Comparison of ENCODE assay signal across 1 cellular context in genomic region chr11:131889760-131890620, GRCh38.
TF ChIP-seq lines count a peak whose summit lies in the region.

No MANE protein-coding gene starts in this region.

TF ChIP-seq in IMR-90, 13 proteins besides CTCF, POLR2A, EP300 and RAD21:
- TF ChIP-seq USF2 (IDR thresholded peaks at IDR 0.05; ENCODE audit: low read depth, low read length) (no peak), CEBPB (IDR thresholded peaks at IDR 0.05; ENCODE audit: low read depth, low read length) (peak; percentile 14; the same call in 1 of the 2 replicates), RCOR1 (IDR thresholded peaks at IDR 0.05; ENCODE audit: insufficient replicate concordance, low read length) (no peak), MXI1 (IDR thresholded peaks at IDR 0.05; ENCODE audit: borderline replicate concordance, low read depth, low read length) (no peak), RFX5 (IDR thresholded peaks at IDR 0.05; ENCODE audit: low read depth, low read length) (no peak), MAZ (IDR thresholded peaks at IDR 0.05; ENCODE audit: borderline replicate concordance, low read depth, low read length) (no peak)
